Comparison of ENCODE assay signal across 8 cellular contexts in the genomic region with DNA sequence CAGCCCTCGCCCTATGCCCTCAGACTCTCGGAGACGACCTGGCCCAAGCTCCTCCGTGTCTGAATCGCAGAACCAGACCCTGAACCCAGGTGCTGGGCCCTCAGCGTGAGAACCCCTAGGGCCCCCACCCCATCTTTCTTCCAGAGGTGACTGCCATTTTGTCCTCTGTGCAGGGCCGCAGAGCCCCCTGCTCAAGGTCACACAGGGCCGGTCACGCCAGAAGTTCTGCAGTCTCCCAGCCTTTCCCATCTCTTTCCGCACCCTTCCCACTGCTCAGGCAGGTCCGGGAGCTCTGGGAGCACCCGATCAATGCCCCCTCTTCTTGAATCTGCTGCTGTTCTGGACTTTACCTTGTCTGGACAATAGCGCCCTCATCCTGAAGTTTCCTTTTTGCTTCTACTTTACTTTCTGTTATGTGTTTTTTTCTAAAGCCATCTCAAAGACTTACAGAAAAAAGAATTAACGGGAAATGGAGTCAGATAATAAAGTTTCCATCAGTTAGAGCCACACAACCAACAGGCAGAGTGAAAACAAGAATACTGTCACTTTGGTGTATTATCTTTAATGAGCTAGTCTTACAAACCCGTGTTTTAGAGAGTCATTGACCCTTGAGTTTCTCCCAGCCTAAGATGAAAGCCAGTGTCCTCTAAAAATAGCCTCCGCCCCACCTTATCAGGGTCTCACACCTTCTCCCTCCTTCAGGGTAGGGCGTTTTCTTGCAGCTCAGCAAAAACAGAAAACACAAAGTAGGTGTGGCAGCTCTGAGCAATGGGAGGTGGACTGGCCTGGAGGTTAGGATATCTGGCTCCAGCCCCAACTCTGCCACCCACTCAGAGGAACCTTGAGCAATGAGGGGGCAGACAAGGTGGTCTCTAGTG. TPM values are rescaled to one million over a fixed set of nuclear protein-coding genes. Genes with fewer than 3 reads are reported as not detected.
DNase-seq lines count a peak whose midpoint lies in the region; ATAC-seq and TF ChIP-seq lines count a peak whose summit lies in the region.

No MANE protein-coding gene starts in this region.

- peaks cover 8% of the 10 kb centered on the region for H3K4me1 ChIP-seq in HUES64 (ENCODE audit: insufficient read depth, low read length)
- H3K4me1 ChIP-seq in mucosa of rectum (ENCODE audit: control insufficient read depth in 2 of 2, insufficient read depth in 2 of 2, low read length in 2 of 2): peaks cover 12 to 19% of the 10 kb centered on the region in 2 donors

- no peak for ATAC-seq in GM21360 (IDR thresholded peaks at IDR 0.05; ENCODE audit: unreplicated experiment)

- H3K27me3 ChIP-seq in HUES64 (ENCODE audit: insufficient read depth, low read length) (peaks cover 75% of the 10 kb centered on the region), mucosa of rectum (ENCODE audit: control insufficient read depth in 2 of 2, insufficient read depth in 2 of 2, low read length in 2 of 2) (peaks cover 24 to 26% of the 10 kb centered on the region in 2 donors)

- H3K9ac ChIP-seq in HUES64 (ENCODE audit: low read depth, low read length) (no peak overlapping the region), mucosa of rectum (ENCODE audit: low read depth in 1 of 2, low read length in 2 of 2) (no peak overlapping the region)

- H3K27ac ChIP-seq in HUES64 (ENCODE audit: low read depth, low read length): no peak overlapping the region
- no peak overlapping the region for H3K27ac ChIP-seq in mucosa of rectum (ENCODE audit: low read depth in 2 of 2, low read length in 2 of 2)

- TF ChIP-seq CTCF in choroid plexus epithelial cell (conservative IDR thresholded peaks at IDR 0.05; ENCODE audit: low read depth, low read length): peak; percentile 13

- no peaks in the 10 kb centered on the region for H3K36me3 ChIP-seq in HUES64 (ENCODE audit: insufficient read depth, low read length)
- H3K36me3 ChIP-seq in mucosa of rectum (ENCODE audit: control insufficient read depth in 2 of 2, insufficient read depth in 2 of 2, low read length in 2 of 2): no peaks in the 10 kb centered on the region

- no peaks in the 10 kb centered on the region for H3K9me3 ChIP-seq in HUES64 (ENCODE audit: insufficient read depth, low read depth, low read length)
- H3K9me3 ChIP-seq in mucosa of rectum (ENCODE audit: control insufficient read depth in 2 of 2, low read length in 2 of 2): no peaks in the 10 kb centered on the region

- peak overlapping the region; percentile 56 for H3K4me3 ChIP-seq in HUES64 (ENCODE audit: low read length)
- no peak overlapping the region for H3K4me3 ChIP-seq in choroid plexus epithelial cell (ENCODE audit: low read depth, low read length)
- H3K4me3 ChIP-seq in mucosa of rectum (ENCODE audit: low read length in 2 of 2): peak overlapping the region; percentile 60 to 68

- 28% methylated on average over 16 of the region's 17 CpGs for WGBS in HUES64

- DNase-seq in 8988T: peak; percentile 42
- DNase-seq in choroid plexus epithelial cell (ENCODE audit: low read depth): no peak
- DNase-seq in stimulated activated CD4-positive, alpha-beta T cell treated with anti-CD3 and anti-CD28 coated beads, Interleukin-2, amount 100 ng/mL, for 24 hours: no peak
- DNase-seq in DMS79 treated with DMSO at 0.1 percent for 48 hours (lab: John Stamatoyannopoulos, UW): no peak
- DNase-seq in occipital lobe (lab: John Stamatoyannopoulos, UW): no peak

RNA-seq across cellular contexts. Expression of a gene that starts 1.8 kb away (rescaled TPM):
- 0.70 TPM for polyA plus RNA-seq in HUES64 (2013, experiment 1 of 2)
- polyA plus RNA-seq in HUES64 (2013, experiment 2 of 2): 0.95 TPM
- total RNA-seq in occipital lobe: 22.8 TPM
